ENCODE assay signal across 12 cellular contexts in the genomic region with DNA sequence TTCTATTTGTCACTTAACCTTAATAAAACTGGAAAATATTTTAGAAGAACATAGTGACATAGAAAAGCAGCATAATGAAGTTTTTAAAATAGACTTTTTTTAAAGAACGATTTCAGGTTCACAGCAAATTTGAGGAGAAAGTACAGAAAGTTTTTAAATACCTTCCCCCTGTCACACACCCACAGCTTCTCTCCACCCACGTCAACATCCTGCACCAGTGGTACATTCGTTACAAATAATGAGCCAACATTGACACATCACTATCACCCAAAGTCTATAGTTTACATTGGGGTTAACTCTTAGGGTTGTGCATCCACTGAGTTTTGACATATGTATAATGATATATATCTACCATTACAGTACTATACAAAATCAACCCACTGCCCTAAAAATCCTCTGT. TPM values are rescaled to one million over a fixed set of nuclear protein-coding genes. Genes with fewer than 3 reads are reported as not detected.
"Had no signal": no experiment of that assay in that cellular context is flagged by ENCODE, and none has a peak within 500 bp of the region (broad histone marks: within the 10 kb centered on the region; RNA-seq: fewer than 3 reads in every experiment).

No MANE protein-coding gene starts in this region.

- H3K27ac ChIP-seq: GM23248 had no signal

- DNase-seq: GM23248, GOT3, H7, H9, HCEC 1CT, HFFc6 had no signal

- H3K9me3 ChIP-seq: HAP-1 had no signal

- ATAC-seq: GM23338, HCT116 had no signal

- H3K36me3 ChIP-seq: HAP-1 had no signal

- FAIRE-seq: H1, H54 had no signal

- H3K4me3 ChIP-seq: GM23248, GM23338, HAP-1 had no signal

- H3K4me1 ChIP-seq: HAP-1 had no signal

RNA-seq across cellular contexts. Expression of a gene that starts 3.0 kb away (rescaled TPM):
- total RNA-seq: H4 had no signal
